8 cellular contexts compared by ENCODE assay signal in genomic region chr3:48847586-48848423, GRCh38. TPM values are rescaled to one million over a fixed set of nuclear protein-coding genes. Genes with fewer than 3 reads are reported as not detected.
DNase-seq lines count a peak whose midpoint lies in the region; ATAC-seq and TF ChIP-seq lines count a peak whose summit lies in the region.

TSS of gene PRKAR2A (minus strand) at chr3:48847874. CDS start at chr3:48847596, 278 bp downstream.

- H3K79me2 ChIP-seq in OCI-LY3 (ENCODE audit: low read length) = peaks cover 16% of the 10 kb centered on the region

- H3K4me2 ChIP-seq in OCI-LY3 (ENCODE audit: low read length) = peak within 1 kb of the TSS; percentile 89

- H3K27ac ChIP-seq in OCI-LY3 (ENCODE audit: low read length) = no peak within 1 kb of the TSS; the same call in 1 of the 2 replicates

- no peak for TF ChIP-seq CTCF in OCI-LY3 (IDR thresholded peaks at IDR 0.05; ENCODE audit: low read depth, low read length)

- peak; percentile 76 for ATAC-seq in GM21360 (IDR thresholded peaks at IDR 0.05; ENCODE audit: unreplicated experiment)

- peak within 1 kb of the TSS; percentile 74 for H3K9ac ChIP-seq in OCI-LY3 (ENCODE audit: low read length)

- H3K9me3 ChIP-seq in OCI-LY3 (ENCODE audit: insufficient read depth, low read length) = no peaks in the 10 kb centered on the region

- H3K27me3 ChIP-seq in OCI-LY3 (ENCODE audit: low read depth, low read length) = no peaks in the 10 kb centered on the region

- H2AFZ ChIP-seq in OCI-LY3 (ENCODE audit: low read depth, low read length) = peak within 1 kb of the TSS; percentile 75

- H3K4me1 ChIP-seq in OCI-LY3 (ENCODE audit: low read length) = peaks cover 19% of the 10 kb centered on the region

- no peaks in the 10 kb centered on the region for H3K36me3 ChIP-seq in OCI-LY3 (replicated peaks; ENCODE audit: low read depth, low read length)

- peak within 1 kb of the TSS; percentile 84 for H3K4me3 ChIP-seq in OCI-LY3 (ENCODE audit: low read length)

- DNase-seq in COR-L47 (lab: John Stamatoyannopoulos, UW) = peak; percentile 66
- peak; percentile 86 for DNase-seq in HT1080 (ENCODE audit: low read depth)
- peak; percentile 66 for DNase-seq in activated T-cell treated with anti-CD3 and anti-CD28 coated beads for 1 hour (ENCODE audit: low read depth)
- DNase-seq in epidermal melanocyte (ENCODE audit: insufficient read length, low spot score) = peak; percentile 94
- peak; percentile 94 for DNase-seq in midbrain (lab: John Stamatoyannopoulos, UW)
- peak; percentile 60 to 72 for DNase-seq in stimulated activated CD8-positive, alpha-beta memory T cell treated with anti-CD3 and anti-CD28 coated beads, Interleukin-15, amount 100 ng/mL, for 4 hours (ENCODE audit: low read depth in 2 of 2)

- no peaks in the 10 kb centered on the region for H4K20me1 ChIP-seq in OCI-LY3 (ENCODE audit: insufficient read depth, low read length)

RNA-seq across cellular contexts. Expression of gene PRKAR2A, which starts in this region (rescaled TPM):
- total RNA-seq in HT1080 (2014; rRNA removed; shearing (Covaris generic)) = 34.2 and 42.6 TPM in 2 replicates
- polyA plus RNA-seq in HT1080 (2015; cell fraction: cytosol; rRNA removed) = 19.7 and 23.9 TPM in 2 replicates
- polyA plus RNA-seq in HT1080 (2015; cell fraction: nucleus; rRNA removed) = 16.5 and 17.0 TPM in 2 replicates
